Comparison of ENCODE assay signal across 24 cellular contexts in the genomic region with DNA sequence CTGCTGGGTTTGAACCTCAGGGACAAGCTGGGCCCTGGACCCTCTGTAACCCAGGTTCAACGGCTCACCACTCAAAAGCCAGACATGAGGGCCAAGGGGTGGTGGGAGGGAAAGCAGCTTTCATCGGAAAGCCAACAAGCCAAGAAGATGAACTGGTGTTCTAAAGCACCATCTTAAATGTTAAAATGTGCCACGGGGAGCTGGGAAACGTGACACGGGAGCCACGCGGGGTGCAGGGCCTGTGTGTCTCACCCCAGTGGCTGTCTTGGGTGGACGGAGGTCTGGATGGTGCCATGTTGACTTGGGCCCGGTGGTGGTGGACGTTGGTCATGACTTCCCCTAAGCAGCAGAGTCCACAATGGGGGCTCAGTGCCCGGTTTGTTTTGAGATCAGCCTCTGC.
"Had no signal": no experiment of that assay in that cellular context is flagged by ENCODE, and none has a peak within 500 bp of the region (broad histone marks: within the 10 kb centered on the region; RNA-seq: fewer than 3 reads in every experiment).

No MANE protein-coding gene starts in this region.

- H3K36me3 Mint-ChIP-seq: activated naive CD8-positive, alpha-beta T cell treated with anti-CD3 and anti-CD28 coated beads, Interleukin-2, amount 10 ng/mL, durations not matched to agents 7 days and 5 days; T-cell had no signal

- ATAC-seq: activated CD4-positive, alpha-beta T cell treated with anti-CD3 and anti-CD28 coated beads for 36 hours; activated T-cell treated with anti-CD3 and anti-CD28 coated beads, Interleukin-2, amount 50 U/mL, for 72 hours; body of pancreas; T-cell had no signal

- H3K27me3 ChIP-seq: adrenal gland, ascending aorta, body of pancreas had no signal

- H3K4me1 ChIP-seq: adrenal gland, ascending aorta, body of pancreas had no signal

- H3K36me3 ChIP-seq: adrenal gland, ascending aorta, MG63 had no signal

- DNase-seq: activated CD4-positive, alpha-beta memory T cell treated with anti-CD3 and anti-CD28 coated beads, Interleukin-2, amount 10 ng/mL, durations not matched to agents 7 days and 5 days; activated CD4-positive, alpha-beta T cell treated with anti-CD3 and anti-CD28 coated beads for 36 hours; activated CD4-positive, alpha-beta T cell treated with anti-CD3 and anti-CD28 coated beads, Interleukin-2, amount 50 U/mL, for 1 hour; activated CD8-positive, alpha-beta memory T cell treated with anti-CD3 and anti-CD28 coated beads, Interleukin-2, amount 50 U/mL, for 4 hours; activated naive CD4-positive, alpha-beta T cell treated with anti-CD3 and anti-CD28 coated beads, Interleukin-2, amount 50 U/mL, for 16 hours; activated naive CD8-positive, alpha-beta T cell treated with anti-CD3 and anti-CD28 coated beads, Interleukin-2, amount 10 ng/mL, durations not matched to agents 7 days and 5 days; activated T-cell treated with anti-CD3 and anti-CD28 coated beads, Interleukin-2, amount 50 U/mL, for 72 hours; adrenal gland; body of pancreas; MG63; NCI-H1105; NCI-H1436; NCI-H1694 treated with DMSO at 0.1 percent for 48 hours; NCI-H2029 treated with DMSO at 0.1 percent for 48 hours; NCI-H345; NCI-H510A; NCI-H526 treated with DMSO at 0.1 percent for 48 hours; SIG-M5; T-cell had no signal

- H3K4me3 ChIP-seq: adrenal gland, ascending aorta, body of pancreas, MG63, PC-9 had no signal

- H3K27me3 Mint-ChIP-seq: activated CD4-positive, alpha-beta T cell treated with anti-CD3 and anti-CD28 coated beads for 36 hours had no signal

- H3K9me3 ChIP-seq: adrenal gland, ascending aorta, body of pancreas, MG63 had no signal

- H3K27ac ChIP-seq: adrenal gland, ascending aorta, body of pancreas, PC-9, VCaP had no signal

- H3K27ac Mint-ChIP-seq: activated CD4-positive, alpha-beta memory T cell treated with anti-CD3 and anti-CD28 coated beads, Interleukin-2, amount 10 ng/mL, durations not matched to agents 7 days and 5 days; activated CD4-positive, alpha-beta T cell treated with anti-CD3 and anti-CD28 coated beads for 36 hours; activated naive CD8-positive, alpha-beta T cell treated with anti-CD3 and anti-CD28 coated beads, Interleukin-2, amount 10 ng/mL, durations not matched to agents 7 days and 5 days; activated T-cell treated with anti-CD3 and anti-CD28 coated beads, Interleukin-2, amount 50 U/mL, for 72 hours; activated T-helper 2 cell treated with anti-CD3 and anti-CD28 coated beads, Interferon-gamma antibody, Interleukin-2, Interleukin-4, amounts not matched to agents 10 μg/mL and 5 μg/mL and 100 μg/mL, durations not matched to agents 14 hours and 24 hours and 36 hours; T-cell had no signal

- H3K9me3 Mint-ChIP-seq: activated CD4-positive, alpha-beta memory T cell treated with anti-CD3 and anti-CD28 coated beads, Interleukin-2, amount 10 ng/mL, durations not matched to agents 7 days and 5 days; activated naive CD8-positive, alpha-beta T cell treated with anti-CD3 and anti-CD28 coated beads, Interleukin-2, amount 10 ng/mL, durations not matched to agents 7 days and 5 days; activated T-cell treated with anti-CD3 and anti-CD28 coated beads, Interleukin-2, amount 50 U/mL, for 72 hours; activated T-helper 2 cell treated with anti-CD3 and anti-CD28 coated beads, Interferon-gamma antibody, Interleukin-2, Interleukin-4, amounts not matched to agents 10 μg/mL and 5 μg/mL and 100 μg/mL, durations not matched to agents 14 hours and 24 hours and 36 hours; central memory CD8-positive, alpha-beta T cell; T-cell had no signal

- H3K4me3 Mint-ChIP-seq: activated CD4-positive, alpha-beta memory T cell treated with anti-CD3 and anti-CD28 coated beads, Interleukin-2, amount 10 ng/mL, durations not matched to agents 7 days and 5 days; activated CD4-positive, alpha-beta T cell treated with anti-CD3 and anti-CD28 coated beads for 36 hours; activated naive CD8-positive, alpha-beta T cell treated with anti-CD3 and anti-CD28 coated beads, Interleukin-2, amount 10 ng/mL, durations not matched to agents 7 days and 5 days; activated T-cell treated with anti-CD3 and anti-CD28 coated beads, Interleukin-2, amount 50 U/mL, for 72 hours; central memory CD8-positive, alpha-beta T cell; T-cell had no signal
